Comparison of ENCODE assay signal across 14 cellular contexts in genomic region chr20:35669681-35670080, GRCh38. TPM values are rescaled to one million over a fixed set of nuclear protein-coding genes. Genes with fewer than 3 reads are reported as not detected.
DNase-seq lines count a peak whose midpoint lies in the region; ATAC-seq and TF ChIP-seq lines count a peak whose summit lies in the region.
"Had no signal": no experiment of that assay in that cellular context is flagged by ENCODE, and none has a peak within 500 bp of the region (broad histone marks: within the 10 kb centered on the region; RNA-seq: fewer than 3 reads in every experiment).

No MANE protein-coding gene starts in this region.

- WGBS in sigmoid colon, 2 donors: 87 to 95% methylated on average over 1 of the region's 1 CpG

- H3K27ac ChIP-seq in RWPE2 (ENCODE audit: poor library complexity, severe bottlenecking) (no peak overlapping the region), sigmoid colon (no peak overlapping the region)
- H3K27ac ChIP-seq: BLaER1 treated with 17β-estradiol and CSF1 and Interleukin-3, amounts not matched to agents 10 nM and 100 nM; GM23248 had no signal

- no peaks in the 10 kb centered on the region for H3K27me3 ChIP-seq in RWPE2 (ENCODE audit: insufficient read depth, poor library complexity, severe bottlenecking)
- no peaks in the 10 kb centered on the region for H3K27me3 ChIP-seq in sigmoid colon
- H3K27me3 ChIP-seq: BLaER1 treated with 17β-estradiol and CSF1 and Interleukin-3, amounts not matched to agents 10 nM and 100 nM had no signal

- no peaks in the 10 kb centered on the region for H3K9me3 ChIP-seq in RWPE2 (ENCODE audit: severe bottlenecking)
- no peaks in the 10 kb centered on the region for H3K9me3 ChIP-seq in sigmoid colon
- H3K9me3 ChIP-seq: BLaER1 treated with 17β-estradiol and CSF1 and Interleukin-3, amounts not matched to agents 10 nM and 100 nM; Caco-2; HAP-1 had no signal

- no peak for ATAC-seq in RWPE2 (ENCODE audit: low read depth)
- ATAC-seq: HepG2 had no signal

- no peak overlapping the region for H3K4me3 ChIP-seq in RWPE2 (ENCODE audit: severe bottlenecking)
- no peak overlapping the region for H3K4me3 ChIP-seq in sigmoid colon
- H3K4me3 ChIP-seq: BLaER1 treated with 17β-estradiol and CSF1 and Interleukin-3, amounts not matched to agents 10 nM and 100 nM; GM23248; HAP-1 had no signal

- H3K4me1 ChIP-seq in RWPE2 (ENCODE audit: insufficient read depth, poor library complexity, severe bottlenecking) (no peaks in the 10 kb centered on the region), sigmoid colon (no peaks in the 10 kb centered on the region)
- H3K4me1 ChIP-seq: Caco-2 had no signal

- H3K36me3 ChIP-seq in RWPE2 (ENCODE audit: low read depth) (peaks cover 69% of the 10 kb centered on the region), sigmoid colon (peaks cover 8 to 66% (median 42%) of the 10 kb centered on the region in 4 donors)

- no peak for TF ChIP-seq POLR2A in sigmoid colon (IDR thresholded peaks at IDR 0.05)

- CTCF ChIA-PET in activated CD4-positive, alpha-beta memory T cell treated with anti-CD3 and anti-CD28 coated beads, Interleukin-2, amount 10 ng/mL, durations not matched to agents 7 days and 5 days (lab: Charles Lee): no interaction called here
- CTCF ChIA-PET in activated CD4-positive, alpha-beta memory T cell treated with anti-CD3 and anti-CD28 coated beads for 36 hours (lab: Charles Lee): no interaction called here

- H3K27me3 Mint-ChIP-seq in activated CD4-positive, alpha-beta memory T cell treated with anti-CD3 and anti-CD28 coated beads, Interleukin-2, amount 10 ng/mL, durations not matched to agents 7 days and 5 days: no peaks in the 10 kb centered on the region
- no peaks in the 10 kb centered on the region for H3K27me3 Mint-ChIP-seq in activated CD4-positive, alpha-beta memory T cell treated with anti-CD3 and anti-CD28 coated beads for 36 hours
- H3K27me3 Mint-ChIP-seq: B cell had no signal

- TF ChIP-seq EP300 in sigmoid colon (IDR thresholded peaks at IDR 0.05): no peak

- peaks cover 52% of the 10 kb centered on the region for H3K36me3 Mint-ChIP-seq in activated CD4-positive, alpha-beta memory T cell treated with anti-CD3 and anti-CD28 coated beads, Interleukin-2, amount 10 ng/mL, durations not matched to agents 7 days and 5 days (ENCODE audit: low read depth)
- peaks cover 26% of the 10 kb centered on the region for H3K36me3 Mint-ChIP-seq in activated CD4-positive, alpha-beta memory T cell treated with anti-CD3 and anti-CD28 coated beads for 36 hours

- peak; percentile 5 for DNase-seq in activated CD4-positive, alpha-beta memory T cell treated with anti-CD3 and anti-CD28 coated beads, Interleukin-2, amount 10 ng/mL, durations not matched to agents 7 days and 5 days
- DNase-seq in activated CD4-positive, alpha-beta memory T cell treated with anti-CD3 and anti-CD28 coated beads for 36 hours: no peak
- peak; percentile 46 for DNase-seq in RWPE2 (ENCODE audit: low spot score)
- peak; percentile 17 for DNase-seq in ecto neural progenitor cell (ENCODE audit: low spot score)
- peak; percentile 30 for DNase-seq in sigmoid colon
- no peak for DNase-seq in NCI-H1694 (lab: John Stamatoyannopoulos, UW)
- DNase-seq in T-helper 9 cell: no peak
- DNase-seq: 8988T, GM23248 had no signal

- no peak overlapping the region for H3K27ac Mint-ChIP-seq in activated CD4-positive, alpha-beta memory T cell treated with anti-CD3 and anti-CD28 coated beads, Interleukin-2, amount 10 ng/mL, durations not matched to agents 7 days and 5 days
- H3K27ac Mint-ChIP-seq in activated CD4-positive, alpha-beta memory T cell treated with anti-CD3 and anti-CD28 coated beads for 36 hours: no peak overlapping the region
- H3K27ac Mint-ChIP-seq: B cell had no signal

- no peak overlapping the region for H3K4me3 Mint-ChIP-seq in activated CD4-positive, alpha-beta memory T cell treated with anti-CD3 and anti-CD28 coated beads, Interleukin-2, amount 10 ng/mL, durations not matched to agents 7 days and 5 days
- H3K4me3 Mint-ChIP-seq in activated CD4-positive, alpha-beta memory T cell treated with anti-CD3 and anti-CD28 coated beads for 36 hours: no peak overlapping the region
- H3K4me3 Mint-ChIP-seq: B cell had no signal

- intact Hi-C loops in activated CD4-positive, alpha-beta memory T cell treated with anti-CD3 and anti-CD28 coated beads for 36 hours (cut with micrococcal nuclease): no loop called here
- intact Hi-C loops in sigmoid colon (cut with DNase I): loop anchor here (10.0 kb wide), 1 partner anchor 125 kb away; the partner anchor contains the start of gene ERGIC3

- H3K9me3 Mint-ChIP-seq in activated CD4-positive, alpha-beta memory T cell treated with anti-CD3 and anti-CD28 coated beads, Interleukin-2, amount 10 ng/mL, durations not matched to agents 7 days and 5 days: no peaks in the 10 kb centered on the region
- no peaks in the 10 kb centered on the region for H3K9me3 Mint-ChIP-seq in activated CD4-positive, alpha-beta memory T cell treated with anti-CD3 and anti-CD28 coated beads for 36 hours

- POLR2A ChIA-PET in activated CD4-positive, alpha-beta memory T cell treated with anti-CD3 and anti-CD28 coated beads, Interleukin-2, amount 10 ng/mL, durations not matched to agents 7 days and 5 days (lab: Charles Lee): interaction anchor here (1.1 to 1.8 kb wide), 2 partner anchors 18 to 74 kb away, joined by 4 read pairs; no protein-coding TSS in a partner anchor
- POLR2A ChIA-PET in activated CD4-positive, alpha-beta memory T cell treated with anti-CD3 and anti-CD28 coated beads for 36 hours (lab: Charles Lee): no interaction called here

- peaks cover 4% of the 10 kb centered on the region for H3K4me1 Mint-ChIP-seq in activated CD4-positive, alpha-beta memory T cell treated with anti-CD3 and anti-CD28 coated beads, Interleukin-2, amount 10 ng/mL, durations not matched to agents 7 days and 5 days
- peaks cover 3% of the 10 kb centered on the region for H3K4me1 Mint-ChIP-seq in activated CD4-positive, alpha-beta memory T cell treated with anti-CD3 and anti-CD28 coated beads for 36 hours (ENCODE audit: low read depth)

- TF ChIP-seq CTCF in RWPE2 (IDR thresholded peaks at IDR 0.05; ENCODE audit: poor library complexity, severe bottlenecking) (no peak), sigmoid colon (IDR thresholded peaks at IDR 0.05) (no peak)

RNA-seq across cellular contexts. Expression of gene CPNE1, which starts 5.0 kb away (rescaled TPM):
- total RNA-seq in activated CD4-positive, alpha-beta memory T cell treated with anti-CD3 and anti-CD28 coated beads, Interleukin-2, amount 10 ng/mL, durations not matched to agents 7 days and 5 days: 100 to 1,000 TPM; 239 to 243 TPM
- 100 to 1,000 TPM; 242 to 253 TPM for total RNA-seq in activated CD4-positive, alpha-beta memory T cell treated with anti-CD3 and anti-CD28 coated beads for 36 hours
- total RNA-seq in sigmoid colon: 100 to 1,000 TPM in 2 of 4 donors, 10 to 100 TPM in 2; 56.5 to 156 (median 90.1) TPM
- polyA plus RNA-seq in sigmoid colon: 100 to 1,000 TPM in 1 of 3 donors, 10 to 100 TPM in 2; 71.5 to 118 (median 76.8) TPM

RNA-seq across cellular contexts. Expression of gene RBM12, which starts 5.0 kb away (rescaled TPM):
- 100 to 1,000 TPM; 115 to 116 TPM for total RNA-seq in activated CD4-positive, alpha-beta memory T cell treated with anti-CD3 and anti-CD28 coated beads, Interleukin-2, amount 10 ng/mL, durations not matched to agents 7 days and 5 days
- total RNA-seq in activated CD4-positive, alpha-beta memory T cell treated with anti-CD3 and anti-CD28 coated beads for 36 hours: 100 to 1,000 TPM; 110 to 114 TPM
- total RNA-seq in sigmoid colon: 10 to 100 TPM; 24.6 to 26.4 (median 25.7) TPM
- 10 to 100 TPM; 10.2 to 23.1 (median 12.0) TPM for polyA plus RNA-seq in sigmoid colon

RNA-seq across cellular contexts. Expression of gene NFS1, which starts 29.5 kb away (rescaled TPM):
- total RNA-seq in activated CD4-positive, alpha-beta memory T cell treated with anti-CD3 and anti-CD28 coated beads, Interleukin-2, amount 10 ng/mL, durations not matched to agents 7 days and 5 days: 10 to 100 TPM; 28.3 to 30.8 TPM
- total RNA-seq in activated CD4-positive, alpha-beta memory T cell treated with anti-CD3 and anti-CD28 coated beads for 36 hours: 10 to 100 TPM; 36.9 to 40.8 TPM
- total RNA-seq in sigmoid colon: 10 to 100 TPM; 25.2 to 39.2 (median 32.3) TPM
- 10 to 100 TPM; 19.0 to 29.8 (median 19.2) TPM for polyA plus RNA-seq in sigmoid colon

RNA-seq across cellular contexts. Expression of gene ROMO1, which starts 29.5 kb away (rescaled TPM):
- 100 to 1,000 TPM in 1 of 2 experiments, 10 to 100 TPM in 1; 98.4 to 114 TPM for total RNA-seq in activated CD4-positive, alpha-beta memory T cell treated with anti-CD3 and anti-CD28 coated beads, Interleukin-2, amount 10 ng/mL, durations not matched to agents 7 days and 5 days
- 100 to 1,000 TPM; 141 to 142 TPM for total RNA-seq in activated CD4-positive, alpha-beta memory T cell treated with anti-CD3 and anti-CD28 coated beads for 36 hours
- total RNA-seq in sigmoid colon: 100 to 1,000 TPM; 206 to 512 (median 398) TPM
- polyA plus RNA-seq in sigmoid colon: 100 to 1,000 TPM; 332 to 621 (median 592) TPM

RNA-seq across cellular contexts. Expression of gene SPAG4, which starts 54.1 kb away (rescaled TPM):
- total RNA-seq in activated CD4-positive, alpha-beta memory T cell treated with anti-CD3 and anti-CD28 coated beads, Interleukin-2, amount 10 ng/mL, durations not matched to agents 7 days and 5 days: 1 to 10 TPM; 6.5 to 6.9 TPM
- 1 to 10 TPM; 7.5 to 9.4 TPM for total RNA-seq in activated CD4-positive, alpha-beta memory T cell treated with anti-CD3 and anti-CD28 coated beads for 36 hours
- total RNA-seq in sigmoid colon: 10 to 100 TPM in 1 of 4 donors, 1 to 10 TPM in 3; 3.3 to 10.5 (median 4.6) TPM
- polyA plus RNA-seq in sigmoid colon: 1 to 10 TPM in 2 of 3 donors, not detected in 1; 4.1 to 4.2 TPM

Comparison
In these comparisons a context has a peak if more than half of its experiments do, and no peak if none do; other contexts are left out.
1. DNase-seq: peak in activated CD4-positive, alpha-beta memory T cell treated with anti-CD3 and anti-CD28 coated beads, Interleukin-2, amount 10 ng/mL, durations not matched to agents 7 days and 5 days (single experiment), RWPE2 (single experiment), ecto neural progenitor cell (single experiment) and sigmoid colon (single experiment); none in activated CD4-positive, alpha-beta memory T cell treated with anti-CD3 and anti-CD28 coated beads for 36 hours (single experiment), NCI-H1694 (single experiment) and T-helper 9 cell (single experiment).
2. RNA of gene RBM12, which starts 5.0 kb away (total RNA-seq): 115 to 116 TPM in activated CD4-positive, alpha-beta memory T cell treated with anti-CD3 and anti-CD28 coated beads, Interleukin-2, amount 10 ng/mL, durations not matched to agents 7 days and 5 days and 110 to 114 TPM in activated CD4-positive, alpha-beta memory T cell treated with anti-CD3 and anti-CD28 coated beads for 36 hours; 24.6 to 26.4 TPM in sigmoid colon; every median in the first group is over 4 times any median in the second.